In the genomic region with DNA sequence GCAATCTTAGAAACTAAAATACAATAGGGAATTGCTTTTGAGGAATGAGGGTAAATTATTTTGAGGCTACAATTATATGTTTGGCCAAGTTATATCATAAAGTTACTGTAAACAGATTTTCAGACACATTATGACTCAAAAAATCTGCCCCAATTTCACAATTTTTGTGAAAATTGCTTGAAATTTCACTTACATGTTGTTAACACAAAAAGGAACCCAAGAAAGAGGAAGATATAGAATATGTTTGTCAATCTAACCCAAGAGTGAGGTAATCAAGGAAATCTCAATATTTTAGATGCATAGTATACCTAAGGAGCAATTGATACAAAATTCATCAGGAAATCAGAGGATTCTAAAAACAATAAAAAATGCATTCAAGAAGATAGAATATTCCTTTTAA, we compare ENCODE assay signal across 25 cellular contexts.
"Had no signal": no experiment of that assay in that cellular context is flagged by ENCODE, and none has a peak within 500 bp of the region (broad histone marks: within the 10 kb centered on the region; RNA-seq: fewer than 3 reads in every experiment).

No MANE protein-coding gene starts in this region.

- H3K27ac ChIP-seq: adrenal gland, ascending aorta, brain microvascular endothelial cell, foreskin keratinocyte, sigmoid colon had no signal

- H3K36me3 Mint-ChIP-seq: natural killer cell, WTC11 had no signal

- H3K27ac Mint-ChIP-seq: activated naive CD8-positive, alpha-beta T cell; activated T-helper 2 cell treated with anti-CD3 and anti-CD28 coated beads, Interferon-gamma antibody, Interleukin-2, Interleukin-4, amounts not matched to agents 10 μg/mL and 5 μg/mL and 100 μg/mL, durations not matched to agents 14 hours and 24 hours and 36 hours; dendritic cell treated with granulocyte-macrophage colony-stimulating factor and Interleukin-4, amounts not matched to agents 40 ng/mL and 50 ng/mL, for 4 days; natural killer cell; progenitor cell of endocrine pancreas; T-helper 2 cell treated with Interferon-gamma antibody and Interleukin-4, amounts not matched to agents 5 μg/mL and 100 μg/mL, for 36 hours; WTC11 had no signal

- DNase-seq: activated CD4-positive, alpha-beta T cell treated with anti-CD3 and anti-CD28 coated beads, Interleukin-2, amount 50 U/mL, for 48 hours; activated CD8-positive, alpha-beta memory T cell treated with anti-CD3 and anti-CD28 coated beads, Interleukin-2, amount 50 U/mL, for 48 hours; activated naive CD4-positive, alpha-beta T cell; activated T-cell treated with anti-CD3 and anti-CD28 coated beads, Interleukin-2, amount 50 U/mL, for 4 hours; caudate nucleus; effector CD4-positive, alpha-beta T cell; kidney; natural killer cell; retina; sigmoid colon; stimulated activated CD4-positive, alpha-beta T cell treated with anti-CD3 and anti-CD28 coated beads, Interleukin-4, amount 100 ng/mL, for 1 hour; stimulated activated naive CD4-positive, alpha-beta T cell treated with Interleukin-2 at 50 U/mL for 16 hours had no signal

- H3K27me3 ChIP-seq: adrenal gland, ascending aorta, brain microvascular endothelial cell, foreskin keratinocyte, sigmoid colon, upper lobe of left lung had no signal

- H3K4me1 Mint-ChIP-seq: natural killer cell, WTC11 had no signal

- H3K4me2 ChIP-seq: smooth muscle cell had no signal

- H3K9me3 ChIP-seq: adrenal gland, ascending aorta, sigmoid colon, upper lobe of left lung had no signal

- H3K4me3 ChIP-seq: adrenal gland, ascending aorta, lung, sigmoid colon, smooth muscle cell, upper lobe of left lung had no signal

- H3K36me3 ChIP-seq: adrenal gland, ascending aorta, brain microvascular endothelial cell, sigmoid colon, upper lobe of left lung had no signal

- H3K4me3 Mint-ChIP-seq: activated naive CD8-positive, alpha-beta T cell; activated T-cell treated with anti-CD3 and anti-CD28 coated beads, Interleukin-2, amount 50 U/mL, for 4 hours; dendritic cell treated with granulocyte-macrophage colony-stimulating factor and Interleukin-4, amounts not matched to agents 40 ng/mL and 50 ng/mL, for 4 days; natural killer cell; T-helper 2 cell treated with Interferon-gamma antibody and Interleukin-4, amounts not matched to agents 5 μg/mL and 100 μg/mL, for 36 hours; WTC11 had no signal

- H3K4me1 ChIP-seq: adrenal gland, ascending aorta, foreskin keratinocyte, sigmoid colon, upper lobe of left lung had no signal

- H3K27me3 Mint-ChIP-seq: dendritic cell treated with granulocyte-macrophage colony-stimulating factor and Interleukin-4, amounts not matched to agents 40 ng/mL and 50 ng/mL, for 4 days; progenitor cell of endocrine pancreas had no signal

- H3K9me3 Mint-ChIP-seq: activated T-cell treated with anti-CD3 and anti-CD28 coated beads, Interleukin-2, amount 50 U/mL, for 4 hours; dendritic cell treated with granulocyte-macrophage colony-stimulating factor and Interleukin-4, amounts not matched to agents 40 ng/mL and 50 ng/mL, for 4 days; natural killer cell; WTC11 had no signal

- ATAC-seq: activated T-cell treated with anti-CD3 and anti-CD28 coated beads, Interleukin-2, amount 50 U/mL, for 4 hours; natural killer cell had no signal
